Comparison of ENCODE assay signal across 27 cellular contexts in the genomic region with DNA sequence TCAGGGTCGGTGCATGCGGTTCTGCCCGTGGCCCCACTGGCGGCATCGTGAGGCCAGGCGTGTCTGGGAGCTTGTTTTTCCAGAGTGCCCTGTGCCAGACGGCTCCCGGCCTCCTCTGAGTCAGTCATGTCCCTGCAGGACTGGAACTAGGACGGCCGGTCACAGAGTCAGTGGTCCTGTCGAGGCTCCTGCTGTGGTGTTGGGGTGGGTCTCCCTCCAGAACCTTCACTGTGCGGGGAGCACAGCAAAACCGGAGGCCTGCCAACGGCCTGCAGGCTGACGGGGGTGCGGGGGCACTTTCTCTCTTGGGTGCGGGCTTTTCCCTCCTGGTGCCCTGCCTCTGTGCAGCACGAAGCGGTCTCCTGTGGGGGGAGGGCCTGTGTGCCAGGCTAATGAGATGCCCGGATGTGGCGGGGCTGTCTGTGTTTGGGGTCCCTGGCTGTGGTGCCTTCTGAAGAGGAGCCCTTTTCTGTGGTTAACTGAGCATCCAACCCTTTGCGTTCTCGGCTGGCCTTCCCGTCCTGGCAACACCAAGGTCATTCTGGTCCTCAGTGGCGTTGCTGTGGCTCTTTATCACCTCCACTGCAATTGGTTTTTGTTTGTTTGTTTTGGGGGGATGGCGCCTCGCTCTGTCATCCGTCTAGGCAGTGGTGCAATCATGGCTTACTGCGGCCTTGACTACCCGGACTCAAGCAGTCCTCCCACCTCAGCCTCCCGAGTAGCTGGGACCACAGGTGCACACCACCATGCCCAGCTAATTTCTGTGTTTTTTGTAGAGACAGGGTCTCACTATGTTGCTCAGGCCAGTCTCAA. TPM values are rescaled to one million over a fixed set of nuclear protein-coding genes. Genes with fewer than 3 reads are reported as not detected.
DNase-seq lines count a peak whose midpoint lies in the region; ATAC-seq and TF ChIP-seq lines count a peak whose summit lies in the region.
"Had no signal": no experiment of that assay in that cellular context is flagged by ENCODE, and none has a peak within 500 bp of the region (broad histone marks: within the 10 kb centered on the region; RNA-seq: fewer than 3 reads in every experiment).

No MANE protein-coding gene starts in this region.

- H3F3A ChIP-seq in neural progenitor cell (ENCODE audit: low read depth) = no peaks in the 10 kb centered on the region

- no peak overlapping the region for H3K4me2 ChIP-seq in neural progenitor cell
- H3K4me2 ChIP-seq: PC-9, SK-N-SH had no signal

- intact Hi-C loops in natural killer cell (cut with micrococcal nuclease) = no loop called here

- H3K36me3 ChIP-seq in neural progenitor cell (no peaks in the 10 kb centered on the region), SJCRH30 (no peaks in the 10 kb centered on the region; the same call in 1 of the 2 replicates), brain microvascular endothelial cell (replicated peaks) (peaks cover 12% of the 10 kb centered on the region)
- H3K36me3 ChIP-seq: breast epithelium, uterus had no signal

- no peaks in the 10 kb centered on the region for H3K27me3 Mint-ChIP-seq in natural killer cell treated with Interleukin-12 subunit alpha and Interleukin-12 subunit beta and Interleukin-15 and Interleukin-18, amount 100 ng/mL, for 72 hours
- H3K27me3 Mint-ChIP-seq in natural killer cell (ENCODE audit: low read depth in 2 of 2) = no peaks in the 10 kb centered on the region
- peaks cover 2% of the 10 kb centered on the region for H3K27me3 Mint-ChIP-seq in neural progenitor cell (ENCODE audit: insufficient read depth, low read depth)
- no peaks in the 10 kb centered on the region for H3K27me3 Mint-ChIP-seq in activated CD8-positive, alpha-beta memory T cell treated with anti-CD3 and anti-CD28 coated beads, Interleukin-2, amount 10 ng/mL, durations not matched to agents 7 days and 5 days
- H3K27me3 Mint-ChIP-seq: activated naive CD4-positive, alpha-beta T cell treated with anti-CD3 and anti-CD28 coated beads, Interleukin-2, amount 50 U/mL, for 24 hours; IgD-negative memory B cell; stimulated activated naive CD8-positive, alpha-beta T cell treated with anti-CD3 and anti-CD28 coated beads, Interleukin-15, amount 100 ng/mL, for 72 hours had no signal

- no peaks in the 10 kb centered on the region for H3K36me3 Mint-ChIP-seq in natural killer cell treated with Interleukin-12 subunit alpha and Interleukin-12 subunit beta and Interleukin-15 and Interleukin-18, amount 100 ng/mL, for 72 hours
- H3K36me3 Mint-ChIP-seq in natural killer cell (no peaks in the 10 kb centered on the region), neural progenitor cell (peaks cover 10% of the 10 kb centered on the region)
- peaks cover 5% of the 10 kb centered on the region for H3K36me3 Mint-ChIP-seq in activated CD8-positive, alpha-beta memory T cell treated with anti-CD3 and anti-CD28 coated beads, Interleukin-2, amount 10 ng/mL, durations not matched to agents 7 days and 5 days
- H3K36me3 Mint-ChIP-seq: activated naive CD4-positive, alpha-beta T cell treated with anti-CD3 and anti-CD28 coated beads, Interleukin-2, amount 50 U/mL, for 24 hours had no signal

- H3K4me3 ChIP-seq in neural progenitor cell (no peak overlapping the region), SJCRH30 (no peak overlapping the region), brain microvascular endothelial cell (ENCODE audit: low read depth, low read length) (no peak overlapping the region)
- H3K4me3 ChIP-seq: breast epithelium, left lung, PC-9, uterus had no signal

- no peak for ATAC-seq in natural killer cell treated with Interleukin-12 subunit alpha and Interleukin-12 subunit beta and Interleukin-15 and Interleukin-18, amount 100 ng/mL, for 72 hours
- ATAC-seq in natural killer cell (no peak), esophagus mucosa (peak; percentile 65), HG02981 (IDR thresholded peaks at IDR 0.05; ENCODE audit: unreplicated experiment) (no peak)
- no peak for ATAC-seq in activated CD8-positive, alpha-beta memory T cell treated with anti-CD3 and anti-CD28 coated beads, Interleukin-2, amount 10 ng/mL, durations not matched to agents 7 days and 5 days
- ATAC-seq: activated CD4-positive, CD25-positive, alpha-beta regulatory T cell treated with anti-CD3 and anti-CD28 coated beads, Interleukin-2, amount 50 U/mL, for 24 hours; activated T-cell treated with anti-CD3 and anti-CD28 coated beads, Interleukin-2, amount 50 U/mL, for 72 hours; foreskin keratinocyte; left lung had no signal

- H3K27ac ChIP-seq in neural progenitor cell = no peak overlapping the region
- no peak overlapping the region for H3K27ac ChIP-seq in SJCRH30
- no peak overlapping the region for H3K27ac ChIP-seq in brain microvascular endothelial cell
- H3K27ac ChIP-seq: breast epithelium, epithelial cell of prostate, foreskin keratinocyte, HL-60, left lung, PC-9, uterus had no signal

- H3K4me1 Mint-ChIP-seq in natural killer cell treated with Interleukin-12 subunit alpha and Interleukin-12 subunit beta and Interleukin-15 and Interleukin-18, amount 100 ng/mL, for 72 hours (ENCODE audit: low read depth in 2 of 2) = peaks cover 5 to 24% of the 10 kb centered on the region in 2 donors
- H3K4me1 Mint-ChIP-seq in natural killer cell (peaks cover 11 to 28% of the 10 kb centered on the region in 2 donors), neural progenitor cell (peaks cover 2% of the 10 kb centered on the region)
- peaks cover 4% of the 10 kb centered on the region for H3K4me1 Mint-ChIP-seq in activated CD8-positive, alpha-beta memory T cell treated with anti-CD3 and anti-CD28 coated beads, Interleukin-2, amount 10 ng/mL, durations not matched to agents 7 days and 5 days

- TF ChIP-seq CTCF in natural killer cell (IDR thresholded peaks at IDR 0.05) (no peak), neural progenitor cell (IDR thresholded peaks at IDR 0.05) (no peak), brain microvascular endothelial cell (IDR thresholded peaks at IDR 0.05; ENCODE audit: low read depth, low read length, missing control alignments) (no peak)

- no peak overlapping the region for H2AFZ ChIP-seq in neural progenitor cell (replicated peaks)
- H2AFZ ChIP-seq: PC-9 had no signal

- H3K27me3 ChIP-seq in neural progenitor cell (no peaks in the 10 kb centered on the region), SJCRH30 (no peaks in the 10 kb centered on the region), brain microvascular endothelial cell (replicated peaks) (no peaks in the 10 kb centered on the region)
- H3K27me3 ChIP-seq: breast epithelium, foreskin keratinocyte, left lung, uterus had no signal

- peaks cover 99% of the 10 kb centered on the region for H4K20me1 ChIP-seq in neural progenitor cell (ENCODE audit: low read depth)

- CTCF ChIA-PET in activated CD8-positive, alpha-beta memory T cell treated with anti-CD3 and anti-CD28 coated beads, Interleukin-2, amount 10 ng/mL, durations not matched to agents 7 days and 5 days (lab: Charles Lee) = no interaction called here

- H3K79me2 ChIP-seq in neural progenitor cell (ENCODE audit: low read depth) = peaks cover 94% of the 10 kb centered on the region

- H3K4me3 Mint-ChIP-seq in natural killer cell treated with Interleukin-12 subunit alpha and Interleukin-12 subunit beta and Interleukin-15 and Interleukin-18, amount 100 ng/mL, for 72 hours = no peak overlapping the region
- H3K4me3 Mint-ChIP-seq in natural killer cell (no peak overlapping the region), neural progenitor cell (no peak overlapping the region)
- no peak overlapping the region for H3K4me3 Mint-ChIP-seq in activated CD8-positive, alpha-beta memory T cell treated with anti-CD3 and anti-CD28 coated beads, Interleukin-2, amount 10 ng/mL, durations not matched to agents 7 days and 5 days
- H3K4me3 Mint-ChIP-seq: activated naive CD4-positive, alpha-beta T cell treated with anti-CD3 and anti-CD28 coated beads, Interleukin-2, amount 50 U/mL, for 24 hours; activated T-cell treated with anti-CD3 and anti-CD28 coated beads, Interleukin-2, amount 50 U/mL, for 72 hours; stimulated activated naive CD8-positive, alpha-beta T cell treated with anti-CD3 and anti-CD28 coated beads, Interleukin-15, amount 100 ng/mL, for 72 hours had no signal

- in situ Hi-C loops in brain microvascular endothelial cell (cut with HindIII; ENCODE audit: low pct_ligation_motif_present, low sequenced_read_pairs) = no loop called here

- H3K9ac ChIP-seq in neural progenitor cell = no peak overlapping the region
- H3K9ac ChIP-seq: SK-N-SH had no signal

- no peak overlapping the region for H3K27ac Mint-ChIP-seq in natural killer cell treated with Interleukin-12 subunit alpha and Interleukin-12 subunit beta and Interleukin-15 and Interleukin-18, amount 100 ng/mL, for 72 hours
- H3K27ac Mint-ChIP-seq in natural killer cell (peak overlapping the region in 1 of 2 donors; percentile 23), neural progenitor cell (peak overlapping the region; percentile 50)
- H3K27ac Mint-ChIP-seq in activated CD8-positive, alpha-beta memory T cell treated with anti-CD3 and anti-CD28 coated beads, Interleukin-2, amount 10 ng/mL, durations not matched to agents 7 days and 5 days = no peak overlapping the region
- H3K27ac Mint-ChIP-seq: activated naive CD4-positive, alpha-beta T cell treated with anti-CD3 and anti-CD28 coated beads, Interleukin-2, amount 50 U/mL, for 24 hours; activated T-cell treated with anti-CD3 and anti-CD28 coated beads, Interleukin-2, amount 50 U/mL, for 72 hours had no signal

- peak; percentile 61 for DNase-seq in natural killer cell treated with Interleukin-12 subunit alpha and Interleukin-12 subunit beta and Interleukin-15 and Interleukin-18, amount 100 ng/mL, for 72 hours (ENCODE audit: low spot score)
- DNase-seq in natural killer cell (no peak), neural progenitor cell (ENCODE audit: low spot score) (no peak), SJCRH30 (no peak), brain microvascular endothelial cell (no peak)
- no peak for DNase-seq in activated CD8-positive, alpha-beta memory T cell treated with anti-CD3 and anti-CD28 coated beads, Interleukin-2, amount 10 ng/mL, durations not matched to agents 7 days and 5 days
- DNase-seq: activated T-cell treated with anti-CD3 and anti-CD28 coated beads, Interleukin-2, amount 50 U/mL, for 72 hours; foreskin keratinocyte; GDM1; MM.1S; NCI-H1694 treated with DMSO at 0.1 percent for 48 hours; NCI-H226; PC-9; SK-N-SH; stimulated activated CD4-positive, alpha-beta T cell treated with anti-CD3 and anti-CD28 coated beads, Interleukin-4, amount 100 ng/mL, for 1 hour; stimulated activated naive CD8-positive, alpha-beta T cell treated with anti-CD3 and anti-CD28 coated beads, Interleukin-15, amount 100 ng/mL, for 72 hours; T1000; uterus had no signal

- H3K9me3 ChIP-seq in neural progenitor cell (ENCODE audit: low read depth) = no peaks in the 10 kb centered on the region
- no peaks in the 10 kb centered on the region for H3K9me3 ChIP-seq in SJCRH30 (replicated peaks)
- H3K9me3 ChIP-seq: breast epithelium, left lung, SK-N-SH, uterus had no signal

- H3K4me1 ChIP-seq in neural progenitor cell (no peaks in the 10 kb centered on the region), SJCRH30 (no peaks in the 10 kb centered on the region)
- H3K4me1 ChIP-seq: foreskin keratinocyte had no signal

- H3K9me3 Mint-ChIP-seq in natural killer cell treated with Interleukin-12 subunit alpha and Interleukin-12 subunit beta and Interleukin-15 and Interleukin-18, amount 100 ng/mL, for 72 hours = no peaks in the 10 kb centered on the region
- H3K9me3 Mint-ChIP-seq in natural killer cell (no peaks in the 10 kb centered on the region), neural progenitor cell (no peaks in the 10 kb centered on the region)
- no peaks in the 10 kb centered on the region for H3K9me3 Mint-ChIP-seq in activated CD8-positive, alpha-beta memory T cell treated with anti-CD3 and anti-CD28 coated beads, Interleukin-2, amount 10 ng/mL, durations not matched to agents 7 days and 5 days (ENCODE audit: low read depth)
- H3K9me3 Mint-ChIP-seq: activated naive CD4-positive, alpha-beta T cell treated with anti-CD3 and anti-CD28 coated beads, Interleukin-2, amount 50 U/mL, for 24 hours; activated T-cell treated with anti-CD3 and anti-CD28 coated beads, Interleukin-2, amount 50 U/mL, for 72 hours; IgD-negative memory B cell; stimulated activated naive CD8-positive, alpha-beta T cell treated with anti-CD3 and anti-CD28 coated beads, Interleukin-15, amount 100 ng/mL, for 72 hours had no signal

RNA-seq across cellular contexts. Expression of a gene that starts 8.0 kb away (rescaled TPM):
- 10 to 100 TPM; 42.8 to 44.5 TPM for total RNA-seq in natural killer cell treated with Interleukin-12 subunit alpha and Interleukin-12 subunit beta and Interleukin-15 and Interleukin-18, amount 100 ng/mL, for 72 hours
- 10 to 100 TPM; 69.3 to 81.6 (median 73.2) TPM for total RNA-seq in natural killer cell
- 21.6 TPM for total RNA-seq in esophagus mucosa
- 17.2 and 35.7 TPM in 2 replicates for total RNA-seq in neural progenitor cell (ENCODE audit: low replicate concordance)
- 21.4 and 22.0 TPM in 2 replicates for total RNA-seq in SJCRH30 (2014; rRNA removed; shearing (Covaris generic))
- 10 to 100 TPM; 38.0 to 39.2 TPM for total RNA-seq in activated CD8-positive, alpha-beta memory T cell treated with anti-CD3 and anti-CD28 coated beads, Interleukin-2, amount 10 ng/mL, durations not matched to agents 7 days and 5 days

RNA-seq across cellular contexts. Expression of a gene that starts 52.1 kb away (rescaled TPM):
- 10 to 100 TPM; 34.3 to 50.4 TPM for total RNA-seq in natural killer cell treated with Interleukin-12 subunit alpha and Interleukin-12 subunit beta and Interleukin-15 and Interleukin-18, amount 100 ng/mL, for 72 hours
- total RNA-seq in natural killer cell (10 to 100 TPM; 40.2 to 63.5 (median 48.0) TPM), esophagus mucosa (63.0 TPM), neural progenitor cell (ENCODE audit: low replicate concordance) (104 and 131 TPM in 2 replicates)
- total RNA-seq in SJCRH30 (2014; rRNA removed; shearing (Covaris generic)) = 62.0 and 83.3 TPM in 2 replicates
- 10 to 100 TPM; 41.4 to 46.3 TPM for total RNA-seq in activated CD8-positive, alpha-beta memory T cell treated with anti-CD3 and anti-CD28 coated beads, Interleukin-2, amount 10 ng/mL, durations not matched to agents 7 days and 5 days
